8 cellular contexts compared by ENCODE assay signal in genomic region chr13:51849145-51850101, GRCh38. TPM values are rescaled to one million over a fixed set of nuclear protein-coding genes. Genes with fewer than 3 reads are reported as not detected.
DNase-seq lines count a peak whose midpoint lies in the region; ATAC-seq and TF ChIP-seq lines count a peak whose summit lies in the region.

No MANE protein-coding gene starts in this region.

- intact Hi-C loops in heart right ventricle (cut with DNase I) = loop anchor here in 4 of 10 donors (5.0 to 10.0 kb wide), 2 partner anchors 275 to 278 kb away; partner anchors contain the start of gene NEK5 (in 4 of the 4)
- intact Hi-C loops in Right ventricle myocardium inferior (cut with DNase I) = loop anchor here (5.0 kb wide), 1 partner anchor 278 kb away; the partner anchor contains the start of gene NEK5

- H3K4me3 ChIP-seq in heart right ventricle = no peak overlapping the region
- no peak overlapping the region for H3K4me3 ChIP-seq in astrocyte of the spinal cord (ENCODE audit: low read depth, low read length)

- 67 to 70% methylated on average over 21 of the region's 21 CpGs for WGBS in heart right ventricle, 2 donors

- no peaks in the 10 kb centered on the region for H3K9me3 ChIP-seq in heart right ventricle

- H3K36me3 ChIP-seq in heart right ventricle = no peaks in the 10 kb centered on the region

- H3K27ac ChIP-seq in heart right ventricle = no peak overlapping the region

- TF ChIP-seq CTCF in heart right ventricle (IDR thresholded peaks at IDR 0.05) = peak in 7 of 9 donors; percentile 26 to 61 (median 41)
- TF ChIP-seq CTCF in astrocyte of the spinal cord (IDR thresholded peaks at IDR 0.05; ENCODE audit: low read depth, low read length) = peak; percentile 60

- DNase-seq in heart right ventricle = no peak
- DNase-seq in Right ventricle myocardium inferior (ENCODE audit: missing footprints) = no peak
- DNase-seq in OCI-M1 (lab: John Stamatoyannopoulos, UW) = peak; percentile 27
- peak; percentile 4 for DNase-seq in astrocyte of the spinal cord (ENCODE audit: low read depth, low spot score)
- DNase-seq in myocyte (ENCODE audit: low read depth) = peak; percentile 3
- DNase-seq in GF-D8 (lab: John Stamatoyannopoulos, UW) = no peak

- H3K4me1 ChIP-seq in heart right ventricle = peaks cover 0 to 22% (median 6%) of the 10 kb centered on the region in 9 donors

- in situ Hi-C loops in astrocyte of the spinal cord (cut with HindIII; ENCODE audit: low sequenced_read_pairs) = no loop called here

- ATAC-seq in heart right ventricle (peak in 1 of 8 donors; percentile 18), Right ventricle myocardium inferior (no peak), HG02973 (IDR thresholded peaks at IDR 0.05; ENCODE audit: unreplicated experiment) (no peak), HG03159 (IDR thresholded peaks at IDR 0.05; ENCODE audit: unreplicated experiment) (no peak)

- no peaks in the 10 kb centered on the region for H3K27me3 ChIP-seq in heart right ventricle

RNA-seq across cellular contexts. Expression of gene TMEM272, which starts 4.4 kb away (rescaled TPM):
- total RNA-seq in heart right ventricle (1 to 10 TPM in 4 of 10 donors, under 1 TPM in 6; 0.32 to 2.7 (median 0.77) TPM), Right ventricle myocardium inferior (0.49 TPM), myocyte (not detected in 2 replicates)
- under 1 TPM; 0.09 to 0.37 TPM for polyA plus RNA-seq in heart right ventricle
- 0.03 TPM for polyA plus RNA-seq in myocyte (2012)

RNA-seq across cellular contexts. Expression of gene CCDC70, which starts 12.3 kb away (rescaled TPM):
- total RNA-seq in heart right ventricle = not detected
- polyA plus RNA-seq in heart right ventricle = not detected
- total RNA-seq in Right ventricle myocardium inferior = not detected
- not detected in 2 replicates for total RNA-seq in myocyte
- polyA plus RNA-seq in myocyte (2012) = not detected

RNA-seq across cellular contexts. Expression of gene DHRS12, which starts 45.5 kb away (rescaled TPM):
- total RNA-seq in heart right ventricle (10 to 100 TPM in 6 of 10 donors, 1 to 10 TPM in 4; 8.6 to 14.0 (median 10.3) TPM), Right ventricle myocardium inferior (10.2 TPM), myocyte (2.5 and 4.4 TPM in 2 replicates)
- polyA plus RNA-seq in heart right ventricle = 10 to 100 TPM in 1 of 2 donors, 1 to 10 TPM in 1; 5.5 to 20.6 TPM
- polyA plus RNA-seq in myocyte (2012) = 10.1 TPM

Comparison
In these comparisons a context has a peak if more than half of its experiments do, and no peak if none do; other contexts are left out.
1. DNase-seq: peak in OCI-M1 (single experiment), astrocyte of the spinal cord (single experiment) and myocyte (single experiment); none in heart right ventricle (0 of 2), Right ventricle myocardium inferior (single experiment) and GF-D8 (single experiment).